22 cellular contexts compared by ENCODE assay signal in genomic region chr14:95287176-95287754, GRCh38. TPM values are rescaled to one million over a fixed set of nuclear protein-coding genes. Genes with fewer than 3 reads are reported as not detected.
DNase-seq lines count a peak whose midpoint lies in the region; ATAC-seq and TF ChIP-seq lines count a peak whose summit lies in the region.
"Had no signal": no experiment of that assay in that cellular context is flagged by ENCODE, and none has a peak within 500 bp of the region (broad histone marks: within the 10 kb centered on the region; RNA-seq: fewer than 3 reads in every experiment).

No MANE protein-coding gene starts in this region.

- H3K4me1 ChIP-seq in OCI-LY7 (ENCODE audit: insufficient read depth, low read length, poor library complexity, severe bottlenecking) (peaks cover 36% of the 10 kb centered on the region), Peyer's patch (peaks cover 0 to 11% (median 4%) of the 10 kb centered on the region in 4 donors)

- peak overlapping the region; percentile 15; the same call in 1 of the 2 replicates for H2AFZ ChIP-seq in OCI-LY7 (ENCODE audit: low read length)

- peak; percentile 44 for DNase-seq in COLO668 (lab: John Stamatoyannopoulos, UW; ENCODE audit: unreplicated experiment)
- peak; percentile 90 for DNase-seq in NCI-H1694 (lab: John Stamatoyannopoulos, UW)
- DNase-seq in OCI-LY7 (ENCODE audit: low spot score) = no peak
- DNase-seq in islet precursor cell = peak; percentile 40
- no peak for DNase-seq in activated CD4-positive, CD25-positive, alpha-beta regulatory T cell treated with anti-CD3 and anti-CD28 coated beads, Interleukin-2, amount 50 U/mL, for 72 hours
- no peak for DNase-seq in Peyer's patch
- no peak for DNase-seq in NCI-H2227 treated with DMSO at 0.1 percent for 48 hours (lab: John Stamatoyannopoulos, UW)
- DNase-seq: activated CD4-positive, alpha-beta T cell treated with anti-CD3 and anti-CD28 coated beads, Interleukin-2, amount 50 U/mL, for 1 hour; activated CD8-positive, alpha-beta memory T cell treated with anti-CD3 and anti-CD28 coated beads, Interleukin-2, amount 50 U/mL, for 4 hours; activated effector memory CD4-positive, alpha-beta T cell treated with Interleukin-2 at 50 U/mL for 16 hours; activated naive CD8-positive, alpha-beta T cell treated with anti-CD3 and anti-CD28 coated beads, Interleukin-2, amount 50 U/mL, for 24 hours; left lung; midbrain; natural killer cell; NCI-H1092; ovary; right lobe of liver had no signal

- no peaks in the 10 kb centered on the region for H4K20me1 ChIP-seq in OCI-LY7 (ENCODE audit: insufficient read depth, low read length)

- H3K27ac ChIP-seq in OCI-LY7 (ENCODE audit: low read depth, low read length, poor library complexity, severe bottlenecking) = no peak overlapping the region
- no peak overlapping the region for H3K27ac ChIP-seq in Peyer's patch
- H3K27ac ChIP-seq: A549, HL-60, left lung, ovary, right lobe of liver, VCaP had no signal

- no peaks in the 10 kb centered on the region for H3K79me2 ChIP-seq in OCI-LY7 (ENCODE audit: insufficient read depth, low read depth, low read length)

- H3K4me3 ChIP-seq in OCI-LY7 (ENCODE audit: low read depth, low read length, poor library complexity, severe bottlenecking) (no peak overlapping the region), Peyer's patch (no peak overlapping the region)
- H3K4me3 ChIP-seq: A549, left lung, ovary, right lobe of liver had no signal

- POLR2A ChIA-PET in OCI-LY7 (lab: Charles Lee) = no interaction called here

- TF ChIP-seq CTCF in OCI-LY7 (conservative IDR thresholded peaks at IDR 0.05; ENCODE audit: low read length) (no peak), Peyer's patch (IDR thresholded peaks at IDR 0.05) (no peak)

- intact Hi-C loops in OCI-LY7 (cut with micrococcal nuclease; ENCODE audit: unreplicated experiment) = no loop called here

- peak overlapping the region; percentile 25; the same call in 1 of the 2 replicates for H3K4me2 ChIP-seq in OCI-LY7 (ENCODE audit: low read length)
- H3K4me2 ChIP-seq: A549 had no signal

- BruUV-seq in OCI-LY7 (replicated peaks; lab: Mats Ljungman, UMichigan) = no TSS peak

- H3K9me3 ChIP-seq in OCI-LY7 (ENCODE audit: low read length) (peaks cover 5% of the 10 kb centered on the region; the same call in 1 of the 2 replicates), Peyer's patch (no peaks in the 10 kb centered on the region)
- H3K9me3 ChIP-seq: A549, left lung, ovary, right lobe of liver had no signal

- no peaks in the 10 kb centered on the region for H3K36me3 ChIP-seq in OCI-LY7 (ENCODE audit: insufficient read depth, low read length)
- no peaks in the 10 kb centered on the region for H3K36me3 ChIP-seq in Peyer's patch
- H3K36me3 ChIP-seq: left lung, ovary, right lobe of liver had no signal

- CTCF ChIA-PET in OCI-LY7 (lab: Charles Lee; ENCODE audit: unreplicated experiment) = no interaction called here

- TF ChIP-seq POLR2A in Peyer's patch (IDR thresholded peaks at IDR 0.05) = no peak

- ATAC-seq in HG03432 (IDR thresholded peaks at IDR 0.05; ENCODE audit: unreplicated experiment) = no peak
- ATAC-seq: A549; activated naive CD8-positive, alpha-beta T cell treated with anti-CD3 and anti-CD28 coated beads, Interleukin-2, amount 50 U/mL, for 24 hours; HepG2; left lung; natural killer cell had no signal

- no peaks in the 10 kb centered on the region for H3K9me2 ChIP-seq in OCI-LY7 (ENCODE audit: insufficient read depth, low read length)

- no peaks in the 10 kb centered on the region for H3K27me3 ChIP-seq in Peyer's patch
- H3K27me3 ChIP-seq: left lung, ovary, right lobe of liver had no signal

RNA-seq across cellular contexts. Expression of gene CLMN, which starts 32.4 kb away (rescaled TPM):
- total RNA-seq in OCI-LY7 (2014; rRNA removed; shearing (Covaris generic)) = 5.8 and 6.8 TPM in 2 replicates
- 12.0 and 13.0 TPM in 2 replicates for total RNA-seq in OCI-LY7 (2022)
- total RNA-seq in Peyer's patch = 10 to 100 TPM; 18.7 to 38.8 (median 36.4) TPM

Comparison
In these comparisons a context has a peak if more than half of its experiments do, and no peak if none do; other contexts are left out.
1. DNase-seq: peak in COLO668 (single experiment), NCI-H1694 (single experiment) and islet precursor cell (single experiment); none in OCI-LY7 (single experiment), activated CD4-positive, CD25-positive, alpha-beta regulatory T cell treated with anti-CD3 and anti-CD28 coated beads, Interleukin-2, amount 50 U/mL, for 72 hours (single experiment), Peyer's patch (0 of 3) and NCI-H2227 treated with DMSO at 0.1 percent for 48 hours (single experiment).